In the genomic region with DNA sequence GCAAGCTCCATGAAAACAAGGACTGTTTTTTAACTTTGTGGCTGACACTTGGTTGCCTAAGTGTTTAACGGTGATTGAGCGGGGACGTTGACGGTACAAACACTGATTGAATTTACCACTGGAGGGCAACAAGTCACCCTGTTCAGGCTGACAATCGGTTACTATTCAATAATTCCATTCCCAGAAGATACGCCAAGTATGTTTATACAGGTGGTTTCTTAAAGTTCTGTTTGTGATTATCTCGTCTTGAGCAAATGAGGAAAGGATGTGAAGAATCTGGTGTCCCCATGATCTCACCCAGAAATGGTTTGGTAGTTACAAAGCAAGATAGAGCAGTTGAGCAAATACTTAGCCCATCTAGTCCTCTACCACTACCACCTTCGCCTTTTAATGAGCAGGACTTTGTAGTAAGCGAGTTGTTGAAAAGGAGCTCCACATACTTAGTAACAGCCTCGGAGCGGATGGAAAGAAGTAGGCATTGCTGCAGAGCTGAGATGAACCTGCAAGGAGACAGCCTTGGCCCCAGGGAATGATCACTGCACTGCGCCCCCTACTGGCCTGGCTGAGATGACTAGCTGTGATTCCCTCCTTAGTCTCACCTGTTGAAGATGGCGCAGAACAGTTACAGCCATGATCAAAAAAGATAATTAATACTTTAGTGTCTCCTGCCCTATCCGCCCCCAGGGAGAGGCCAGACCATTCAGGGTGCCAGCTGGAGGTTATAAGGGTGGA, we compare ENCODE assay signal across 8 cellular contexts. TPM values are rescaled to one million over a fixed set of nuclear protein-coding genes. Genes with fewer than 3 reads are reported as not detected.
DNase-seq lines count a peak whose midpoint lies in the region; ATAC-seq and TF ChIP-seq lines count a peak whose summit lies in the region.

No MANE protein-coding gene starts in this region.

- H3K9me3 Mint-ChIP-seq in activated CD4-positive, alpha-beta T cell treated with anti-CD3 and anti-CD28 coated beads for 36 hours (ENCODE audit: low read depth) = no peaks in the 10 kb centered on the region
- H3K9me3 Mint-ChIP-seq in chondrocyte (ENCODE audit: low read depth) = no peaks in the 10 kb centered on the region

- H3K27me3 Mint-ChIP-seq in activated CD4-positive, alpha-beta T cell treated with anti-CD3 and anti-CD28 coated beads for 36 hours = no peaks in the 10 kb centered on the region
- no peaks in the 10 kb centered on the region for H3K27me3 Mint-ChIP-seq in chondrocyte (ENCODE audit: low read depth)

- TF ChIP-seq CTCF in chondrocyte (IDR thresholded peaks at IDR 0.05) = peak; percentile 89

- peak overlapping the region; percentile 72 for H3K4me3 Mint-ChIP-seq in activated CD4-positive, alpha-beta T cell treated with anti-CD3 and anti-CD28 coated beads for 36 hours
- H3K4me3 Mint-ChIP-seq in chondrocyte (ENCODE audit: unreplicated experiment) = peak overlapping the region; percentile 37

- intact Hi-C loops in activated CD4-positive, alpha-beta T cell treated with anti-CD3 and anti-CD28 coated beads for 36 hours (cut with DNase I, micrococcal nuclease) = loop anchor here (1.0 to 10.0 kb wide), 9 partner anchors 19 to 244 kb away; a partner anchor contains a TSS

- peaks cover 16% of the 10 kb centered on the region for H3K4me1 Mint-ChIP-seq in activated CD4-positive, alpha-beta T cell treated with anti-CD3 and anti-CD28 coated beads for 36 hours
- peaks cover 24% of the 10 kb centered on the region for H3K4me1 Mint-ChIP-seq in chondrocyte (ENCODE audit: low read depth)

- DNase-seq in AG08395 (ENCODE audit: low spot score) = peak; percentile 77
- peak; percentile 10 for DNase-seq in NCI-H446 treated with DMSO at 0.1 percent for 48 hours (lab: John Stamatoyannopoulos, UW)
- peak; percentile 94 for DNase-seq in activated CD4-positive, alpha-beta T cell treated with anti-CD3 and anti-CD28 coated beads for 36 hours
- DNase-seq in chondrocyte (ENCODE audit: low spot score) = no peak
- peak; percentile 83 for DNase-seq in left lobe of liver (ENCODE audit: low spot score)
- DNase-seq in stimulated activated CD4-positive, alpha-beta T cell treated with anti-CD3 and anti-CD28 coated beads, Interleukin-4, amount 100 ng/mL, for 1 hour = peak; percentile 92

- CTCF ChIA-PET in activated CD4-positive, alpha-beta T cell treated with anti-CD3 and anti-CD28 coated beads for 36 hours (lab: Charles Lee) = interaction anchor here (0.6 to 5.4 kb wide), 64 partner anchors 10 to 667 kb away, joined by 3 to 56 read pairs (median 4); a partner anchor contains a TSS

- POLR2A ChIA-PET in activated CD4-positive, alpha-beta T cell treated with anti-CD3 and anti-CD28 coated beads for 36 hours (lab: Charles Lee) = interaction anchor here (0.5 to 2.0 kb wide), 8 partner anchors 19 to 241 kb away, joined by 3 to 12 read pairs (median 4); a partner anchor contains a TSS

- peaks cover 7% of the 10 kb centered on the region for H3K36me3 Mint-ChIP-seq in activated CD4-positive, alpha-beta T cell treated with anti-CD3 and anti-CD28 coated beads for 36 hours (ENCODE audit: low read depth)
- H3K36me3 Mint-ChIP-seq in chondrocyte (ENCODE audit: low read depth) = peaks cover 6% of the 10 kb centered on the region

- peak overlapping the region; percentile 75 for H3K27ac Mint-ChIP-seq in activated CD4-positive, alpha-beta T cell treated with anti-CD3 and anti-CD28 coated beads for 36 hours
- peak overlapping the region; percentile 42 for H3K27ac Mint-ChIP-seq in chondrocyte (ENCODE audit: unreplicated experiment)

- ATAC-seq in GM18907 (IDR thresholded peaks at IDR 0.05; ENCODE audit: unreplicated experiment) (peak; percentile 71), HG03342 (IDR thresholded peaks at IDR 0.05; ENCODE audit: unreplicated experiment) (peak; percentile 68), left lobe of liver (peak; percentile 97)
- ATAC-seq in activated CD4-positive, alpha-beta T cell treated with anti-CD3 and anti-CD28 coated beads for 36 hours = peak; percentile 88

RNA-seq across cellular contexts. Expression of a gene that starts 36.3 kb away (rescaled TPM):
- total RNA-seq in activated CD4-positive, alpha-beta T cell treated with anti-CD3 and anti-CD28 coated beads for 36 hours = 10 to 100 TPM; 21.8 to 29.6 TPM
- total RNA-seq in chondrocyte = 40.3 to 52.3 TPM (median 47.7 TPM) in 3 replicates
- 47.6 TPM for total RNA-seq in left lobe of liver

RNA-seq across cellular contexts. Expression of a gene that starts 42.2 kb away (rescaled TPM):
- 10 to 100 TPM; 16.4 to 18.9 TPM for total RNA-seq in activated CD4-positive, alpha-beta T cell treated with anti-CD3 and anti-CD28 coated beads for 36 hours
- total RNA-seq in chondrocyte (58.1 to 58.4 TPM (median 58.3 TPM) in 3 replicates), left lobe of liver (14.9 TPM)
